In genomic region chr19:7159105-7159933, GRCh38 we compare ENCODE assay signal across 1 cellular context.
TF ChIP-seq lines count a peak whose summit lies in the region.

No MANE protein-coding gene starts in this region.

TF ChIP-seq in K562, 482 proteins besides CTCF, POLR2A, EP300 and RAD21 (continued from another document):
- TF ChIP-seq RBBP5 (IDR thresholded peaks at IDR 0.05; ENCODE audit: borderline replicate concordance, insufficient read depth, low read length, poor library complexity, severe bottlenecking) (no peak), CREB3L1 (IDR thresholded peaks at IDR 0.05; ENCODE audit: borderline replicate concordance, low read depth) (no peak), RREB1 (CRISPR knock-in tag; IDR thresholded peaks at IDR 0.05) (no peak), TCF3 (CRISPR knock-in tag; IDR thresholded peaks at IDR 0.05) (no peak), HNRNPUL1 (IDR thresholded peaks at IDR 0.05; ENCODE audit: low read length) (no peak), JUND (IDR thresholded peaks at IDR 0.05; ENCODE audit: borderline replicate concordance, low read depth, low read length) (peak; percentile 62; the same call in 1 of the 2 replicates), JUND (tag; IDR thresholded peaks at IDR 0.05; ENCODE audit: borderline replicate concordance, low read depth, low read length) (peak; percentile 70; the same call in 1 of the 3 replicates), MAFF (IDR thresholded peaks at IDR 0.05; ENCODE audit: low read length) (no peak), POLR2B (IDR thresholded peaks at IDR 0.05; ENCODE audit: low read depth, partially characterized antibody) (no peak), NFIC (IDR thresholded peaks at IDR 0.05) (0 out of 2 replicates have a peak, but pooled peaks have one; percentile 13), ZNF408 (CRISPR knock-in tag; IDR thresholded peaks at IDR 0.05; ENCODE audit: low read depth) (no peak), MEF2A (IDR thresholded peaks at IDR 0.05; ENCODE audit: control insufficient read depth, low read depth, low read length) (peak; percentile 62; the same call in 1 of the 2 replicates), HSF4 (CRISPR knock-in tag; IDR thresholded peaks at IDR 0.05; ENCODE audit: borderline replicate concordance) (no peak), RBFOX2 (IDR thresholded peaks at IDR 0.05; ENCODE audit: low read depth, low read length) (no peak), ZNF778 (CRISPR knock-in tag; IDR thresholded peaks at IDR 0.05) (no peak), EWSR1 (IDR thresholded peaks at IDR 0.05; ENCODE audit: borderline replicate concordance, low read depth, partially characterized antibody) (no peak), KLF13 (tag; IDR thresholded peaks at IDR 0.05; ENCODE audit: borderline replicate concordance, low read depth) (no peak), STAG1 (CRISPR knock-in tag; IDR thresholded peaks at IDR 0.05; ENCODE audit: borderline replicate concordance) (no peak), ZNF561 (CRISPR knock-in tag; conservative IDR thresholded peaks at IDR 0.05) (no peak), KDM5B (IDR thresholded peaks at IDR 0.05; ENCODE audit: insufficient replicate concordance, low read depth, low read length) (no peak), CBX3 (IDR thresholded peaks at IDR 0.05; ENCODE audit: borderline replicate concordance in 1 of 2, low read length in 2 of 2) (no peak), CEBPZ (IDR thresholded peaks at IDR 0.05; ENCODE audit: borderline replicate concordance, low read depth, low read length) (no peak), BHLHE40 (IDR thresholded peaks at IDR 0.05; ENCODE audit: low read length) (peak; percentile 29; the same call in 1 of the 2 replicates), TRIM25 (IDR thresholded peaks at IDR 0.05; ENCODE audit: borderline replicate concordance) (no peak), PPARD (CRISPR knock-in tag; IDR thresholded peaks at IDR 0.05) (no peak), HMG20B (CRISPR knock-in tag; IDR thresholded peaks at IDR 0.05) (no peak), PHF8 (IDR thresholded peaks at IDR 0.05; ENCODE audit: borderline replicate concordance, low read length) (no peak), ZNF174 (CRISPR knock-in tag; IDR thresholded peaks at IDR 0.05) (no peak), SMAD1 (IDR thresholded peaks at IDR 0.05; ENCODE audit: low read depth, low read length, partially characterized antibody) (no peak), EP400 (IDR thresholded peaks at IDR 0.05) (no peak), BCL6 (CRISPR knock-in tag; IDR thresholded peaks at IDR 0.05) (no peak), TCFL5 (CRISPR knock-in tag; conservative IDR thresholded peaks at IDR 0.05) (no peak), RFX7 (CRISPR knock-in tag; IDR thresholded peaks at IDR 0.05) (no peak), GATAD2B (IDR thresholded peaks at IDR 0.05; ENCODE audit: borderline replicate concordance) (no peak), POU5F1 (IDR thresholded peaks at IDR 0.05; ENCODE audit: borderline replicate concordance, low read depth, low read length, partially characterized antibody) (no peak), NCOR1 (IDR thresholded peaks at IDR 0.05) (no peak), TARDBP (IDR thresholded peaks at IDR 0.05) (no peak), SMAD3 (CRISPR knock-in tag; conservative IDR thresholded peaks at IDR 0.05) (no peak), SOX6 (IDR thresholded peaks at IDR 0.05) (no peak), MTA1 (IDR thresholded peaks at IDR 0.05; ENCODE audit: borderline replicate concordance) (no peak), NKRF (IDR thresholded peaks at IDR 0.05; ENCODE audit: borderline replicate concordance) (no peak), TAF7 (tag; IDR thresholded peaks at IDR 0.05) (no peak), MCM3 (IDR thresholded peaks at IDR 0.05) (no peak), ATF7 (IDR thresholded peaks at IDR 0.05) (peak; percentile 87), CBX1 (IDR thresholded peaks at IDR 0.05; ENCODE audit: low read depth) (no peak), MEF2D (tag; conservative IDR thresholded peaks at IDR 0.05; ENCODE audit: low read depth) (peak; percentile 49; the same call in 1 of the 2 replicates), HES1 (IDR thresholded peaks at IDR 0.05; ENCODE audit: low read depth) (no peak), THRB (CRISPR knock-in tag; conservative IDR thresholded peaks at IDR 0.05) (no peak), CBFB (CRISPR knock-in tag; IDR thresholded peaks at IDR 0.05) (no peak), DDX20 (tag; IDR thresholded peaks at IDR 0.05; ENCODE audit: low read depth) (no peak), MEIS2 (IDR thresholded peaks at IDR 0.05; ENCODE audit: partially characterized antibody) (peak; percentile 62)
